ENCODE assay signal across 8 cellular contexts in the genomic region with DNA sequence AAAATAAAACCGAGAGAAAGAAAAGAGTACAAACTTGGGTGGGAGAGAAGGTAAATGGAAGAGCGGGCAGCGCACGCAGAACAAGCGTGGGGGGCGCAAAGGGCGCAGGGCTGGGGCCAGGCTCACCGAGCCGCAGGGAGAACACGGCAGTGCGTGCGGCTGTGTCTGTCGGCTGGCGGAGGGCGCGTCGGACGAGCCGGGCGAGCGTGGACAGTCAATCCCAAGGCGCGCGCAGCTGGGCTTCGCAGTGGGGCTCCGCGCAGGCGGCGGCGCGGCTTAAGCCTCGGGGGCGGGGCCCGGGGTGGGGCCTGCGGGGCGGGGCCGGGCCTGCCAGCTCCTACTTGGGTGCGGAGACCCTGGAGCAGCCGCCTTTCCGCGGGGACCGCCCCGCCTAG. TPM values are rescaled to one million over a fixed set of nuclear protein-coding genes. Genes with fewer than 3 reads are reported as not detected.
DNase-seq lines count a peak whose midpoint lies in the region; ATAC-seq and TF ChIP-seq lines count a peak whose summit lies in the region.

Gene UCP2, minus strand, starts transcription at position 249 of the 395 bp plus-strand sequence. CDS start 4,465 bp downstream, outside the sequence.

- H3K27me3 Mint-ChIP-seq in activated T-helper 1 cell treated with anti-CD3 and anti-CD28 coated beads, Interleukin-12 subunit alpha, Interleukin-12 subunit beta, Interleukin-2, Interleukin-4 antibody, amounts not matched to agents 30 ng/mL and 10 ng/mL and 1 ng/mL, durations not matched to agents 14 hours and 24 hours and 36 hours (ENCODE audit: insufficient read depth): no peaks in the 10 kb centered on the region
- H3K27me3 Mint-ChIP-seq in natural killer cell treated with Interleukin-12 subunit alpha and Interleukin-12 subunit beta and Interleukin-15 and Interleukin-18, amount 100 ng/mL, for 72 hours: no peaks in the 10 kb centered on the region

- TF ChIP-seq CTCF in fibroblast of pulmonary artery (IDR thresholded peaks at IDR 0.05; ENCODE audit: low read length, missing control alignments): no peak

- H3K4me3 Mint-ChIP-seq in activated T-helper 1 cell treated with anti-CD3 and anti-CD28 coated beads, Interleukin-12 subunit alpha, Interleukin-12 subunit beta, Interleukin-2, Interleukin-4 antibody, amounts not matched to agents 30 ng/mL and 10 ng/mL and 1 ng/mL, durations not matched to agents 14 hours and 24 hours and 36 hours: peak within 1 kb of the TSS; percentile 100
- peak within 1 kb of the TSS; percentile 95 for H3K4me3 Mint-ChIP-seq in natural killer cell treated with Interleukin-12 subunit alpha and Interleukin-12 subunit beta and Interleukin-15 and Interleukin-18, amount 100 ng/mL, for 72 hours

- ATAC-seq in GM21529 (IDR thresholded peaks at IDR 0.05; ENCODE audit: unreplicated experiment): peak; percentile 45
- ATAC-seq in natural killer cell treated with Interleukin-12 subunit alpha and Interleukin-12 subunit beta and Interleukin-15 and Interleukin-18, amount 100 ng/mL, for 72 hours: peak; percentile 88 to 91

- H3K4me3 ChIP-seq in Jurkat, Clone E6-1 (ENCODE audit: low read length): peak within 1 kb of the TSS; percentile 86
- H3K4me3 ChIP-seq in fibroblast of pulmonary artery (replicated peaks; ENCODE audit: low read depth, low read length): peak within 1 kb of the TSS; percentile 70

- intact Hi-C loops in activated T-helper 1 cell treated with anti-CD3 and anti-CD28 coated beads, Interleukin-12 subunit alpha, Interleukin-12 subunit beta, Interleukin-2, Interleukin-4 antibody, amounts not matched to agents 30 ng/mL and 10 ng/mL and 1 ng/mL, durations not matched to agents 14 hours and 24 hours and 36 hours (cut with micrococcal nuclease): loop anchor here (1.0 to 5.0 kb wide), 5 partner anchors 8 to 510 kb away; partner anchors contain the start of genes COA4, FAM168A, LIPT2 and PAAF1

- H3K27ac Mint-ChIP-seq in activated T-helper 1 cell treated with anti-CD3 and anti-CD28 coated beads, Interleukin-12 subunit alpha, Interleukin-12 subunit beta, Interleukin-2, Interleukin-4 antibody, amounts not matched to agents 30 ng/mL and 10 ng/mL and 1 ng/mL, durations not matched to agents 14 hours and 24 hours and 36 hours: peak within 1 kb of the TSS; percentile 99
- peak within 1 kb of the TSS; percentile 95 to 97 for H3K27ac Mint-ChIP-seq in natural killer cell treated with Interleukin-12 subunit alpha and Interleukin-12 subunit beta and Interleukin-15 and Interleukin-18, amount 100 ng/mL, for 72 hours

- DNase-seq in DMS 273 treated with DMSO at 0.1 percent for 48 hours (lab: John Stamatoyannopoulos, UW): peak; percentile 67
- peak; percentile 67 for DNase-seq in Jurkat, Clone E6-1 (ENCODE audit: low read depth, low spot score)
- DNase-seq in RPMI7951 (ENCODE audit: low read depth): peak; percentile 87
- DNase-seq in activated T-helper 1 cell treated with anti-CD3 and anti-CD28 coated beads, Interleukin-12 subunit alpha, Interleukin-12 subunit beta, Interleukin-2, Interleukin-4 antibody, amounts not matched to agents 30 ng/mL and 10 ng/mL and 1 ng/mL, durations not matched to agents 14 hours and 24 hours and 36 hours (ENCODE audit: low spot score): peak; percentile 84
- peak; percentile 65 for DNase-seq in fibroblast of pulmonary artery (ENCODE audit: low read depth)
- DNase-seq in natural killer cell treated with Interleukin-12 subunit alpha and Interleukin-12 subunit beta and Interleukin-15 and Interleukin-18, amount 100 ng/mL, for 72 hours (ENCODE audit: low spot score): peak; percentile 89
- peak; percentile 83 for DNase-seq in stimulated activated naive CD4-positive, alpha-beta T cell treated with Interleukin-2 at 50 U/mL for 16 hours (lab: John Stamatoyannopoulos, UW)

- H3K9me3 Mint-ChIP-seq in activated T-helper 1 cell treated with anti-CD3 and anti-CD28 coated beads, Interleukin-12 subunit alpha, Interleukin-12 subunit beta, Interleukin-2, Interleukin-4 antibody, amounts not matched to agents 30 ng/mL and 10 ng/mL and 1 ng/mL, durations not matched to agents 14 hours and 24 hours and 36 hours: no peaks in the 10 kb centered on the region
- H3K9me3 Mint-ChIP-seq in natural killer cell treated with Interleukin-12 subunit alpha and Interleukin-12 subunit beta and Interleukin-15 and Interleukin-18, amount 100 ng/mL, for 72 hours: no peaks in the 10 kb centered on the region

- H3K4me1 Mint-ChIP-seq in activated T-helper 1 cell treated with anti-CD3 and anti-CD28 coated beads, Interleukin-12 subunit alpha, Interleukin-12 subunit beta, Interleukin-2, Interleukin-4 antibody, amounts not matched to agents 30 ng/mL and 10 ng/mL and 1 ng/mL, durations not matched to agents 14 hours and 24 hours and 36 hours (ENCODE audit: low read depth): peaks cover 61% of the 10 kb centered on the region
- peaks cover 50 to 52% of the 10 kb centered on the region in 2 donors for H3K4me1 Mint-ChIP-seq in natural killer cell treated with Interleukin-12 subunit alpha and Interleukin-12 subunit beta and Interleukin-15 and Interleukin-18, amount 100 ng/mL, for 72 hours (ENCODE audit: low read depth in 2 of 2)

- H3K36me3 Mint-ChIP-seq in activated T-helper 1 cell treated with anti-CD3 and anti-CD28 coated beads, Interleukin-12 subunit alpha, Interleukin-12 subunit beta, Interleukin-2, Interleukin-4 antibody, amounts not matched to agents 30 ng/mL and 10 ng/mL and 1 ng/mL, durations not matched to agents 14 hours and 24 hours and 36 hours (ENCODE audit: low read depth): peaks cover 46% of the 10 kb centered on the region
- peaks cover 25% of the 10 kb centered on the region for H3K36me3 Mint-ChIP-seq in natural killer cell treated with Interleukin-12 subunit alpha and Interleukin-12 subunit beta and Interleukin-15 and Interleukin-18, amount 100 ng/mL, for 72 hours

RNA-seq across cellular contexts. Expression of gene UCP2, which starts in this region (rescaled TPM):
- polyA plus RNA-seq in Jurkat, Clone E6-1 (2012; ENCODE audit: insufficient read depth, insufficient read length): 119 TPM
- 11.8 and 16.1 TPM in 2 replicates for total RNA-seq in RPMI7951 (2014; rRNA removed; shearing (Covaris generic))
- 821 and 858 TPM in 2 replicates for total RNA-seq in activated T-helper 1 cell treated with anti-CD3 and anti-CD28 coated beads, Interleukin-12 subunit alpha, Interleukin-12 subunit beta, Interleukin-2, Interleukin-4 antibody, amounts not matched to agents 30 ng/mL and 10 ng/mL and 1 ng/mL, durations not matched to agents 14 hours and 24 hours and 36 hours
- 100 to 1,000 TPM; 333 to 668 TPM for total RNA-seq in natural killer cell treated with Interleukin-12 subunit alpha and Interleukin-12 subunit beta and Interleukin-15 and Interleukin-18, amount 100 ng/mL, for 72 hours

Comparison
In these comparisons a context has a peak if more than half of its experiments do, and no peak if none do; other contexts are left out.
1. Peak in every context shown above with its lines: DNase-seq, ATAC-seq and H3K4me3 ChIP-seq.
2. RNA of gene UCP2 (total RNA-seq): 821 to 858 TPM in activated T-helper 1 cell treated with anti-CD3 and anti-CD28 coated beads, Interleukin-12 subunit alpha, Interleukin-12 subunit beta, Interleukin-2, Interleukin-4 antibody, amounts not matched to agents 30 ng/mL and 10 ng/mL and 1 ng/mL, durations not matched to agents 14 hours and 24 hours and 36 hours and 333 to 668 TPM in natural killer cell treated with Interleukin-12 subunit alpha and Interleukin-12 subunit beta and Interleukin-15 and Interleukin-18, amount 100 ng/mL, for 72 hours; 11.8 to 16.1 TPM in RPMI7951; every median in the first group is over 10 times any median in the second.